20 cellular contexts compared by ENCODE assay signal in genomic region chr1:230072866-230073265, GRCh38. TPM values are rescaled to one million over a fixed set of nuclear protein-coding genes. Genes with fewer than 3 reads are reported as not detected.
DNase-seq lines count a peak whose midpoint lies in the region; ATAC-seq and TF ChIP-seq lines count a peak whose summit lies in the region.
"Had no signal": no experiment of that assay in that cellular context is flagged by ENCODE, and none has a peak within 500 bp of the region (broad histone marks: within the 10 kb centered on the region; RNA-seq: fewer than 3 reads in every experiment).

No MANE protein-coding gene starts in this region.

- H3K4me3 ChIP-seq in PC-3 (ENCODE audit: low read length) (no peak overlapping the region), epithelial cell of esophagus (ENCODE audit: low read length) (no peak overlapping the region), psoas muscle (no peak overlapping the region)
- H3K4me3 ChIP-seq: colonic mucosa had no signal

- intact Hi-C loops in PC-3 (cut with micrococcal nuclease) (loop anchor here (1.0 kb wide), 2 partner anchors 11 to 31 kb away; no protein-coding TSS in a partner anchor), psoas muscle (cut with DNase I) (no loop called here)

- H3K9ac ChIP-seq in PC-3 (ENCODE audit: low read length), result peak overlapping the region; percentile 5
- H3K9ac ChIP-seq: parathyroid adenoma had no signal

- H3K4me1 ChIP-seq in PC-3 (ENCODE audit: insufficient read depth, low read length) (peaks cover 69% of the 10 kb centered on the region), psoas muscle (peaks cover 72% of the 10 kb centered on the region)
- H3K4me1 ChIP-seq: BE2C had no signal

- no peak overlapping the region for H2AFZ ChIP-seq in PC-3 (ENCODE audit: low read length)
- H2AFZ ChIP-seq: parathyroid adenoma had no signal

- H3K27me3 ChIP-seq in PC-3 (ENCODE audit: low read length) (no peaks in the 10 kb centered on the region), psoas muscle (ENCODE audit: insufficient read depth in 3 of 3, low read length in 2 of 3) (no peaks in the 10 kb centered on the region)
- H3K27me3 ChIP-seq: BE2C, colonic mucosa had no signal

- H3K27ac ChIP-seq in PC-3 (ENCODE audit: low read length), result peak overlapping the region; percentile 91
- peak overlapping the region; percentile 91 for H3K27ac ChIP-seq in psoas muscle
- H3K27ac ChIP-seq: colonic mucosa, HL-60, parathyroid adenoma had no signal

- peak overlapping the region; percentile 77 for H3K4me2 ChIP-seq in PC-3 (ENCODE audit: low read length)

- no peak overlapping the region for H3K4me3 Mint-ChIP-seq in activated T-cell treated with anti-CD3 and anti-CD28 coated beads, Interleukin-2, amount 50 U/mL, for 24 hours
- no peak overlapping the region for H3K4me3 Mint-ChIP-seq in activated T-cell treated with anti-CD3 and anti-CD28 coated beads, Interleukin-2, amount 50 U/mL, for 72 hours
- H3K4me3 Mint-ChIP-seq: activated CD4-positive, alpha-beta T cell treated with anti-CD3 and anti-CD28 coated beads for 36 hours; activated naive CD8-positive, alpha-beta T cell treated with anti-CD3 and anti-CD28 coated beads for 36 hours; activated T-helper 1 cell treated with anti-CD3 and anti-CD28 coated beads, Interleukin-12 subunit alpha, Interleukin-12 subunit beta, Interleukin-2, Interleukin-4 antibody, amounts not matched to agents 30 ng/mL and 10 ng/mL and 1 ng/mL, durations not matched to agents 14 hours and 24 hours and 36 hours; natural killer cell had no signal

- no peaks in the 10 kb centered on the region for H3K27me3 Mint-ChIP-seq in activated T-cell treated with anti-CD3 and anti-CD28 coated beads, Interleukin-2, amount 50 U/mL, for 24 hours
- H3K27me3 Mint-ChIP-seq in activated T-cell treated with anti-CD3 and anti-CD28 coated beads, Interleukin-2, amount 50 U/mL, for 72 hours (ENCODE audit: low read depth), result no peaks in the 10 kb centered on the region
- H3K27me3 Mint-ChIP-seq: activated CD4-positive, alpha-beta T cell treated with anti-CD3 and anti-CD28 coated beads for 36 hours; activated naive CD8-positive, alpha-beta T cell treated with anti-CD3 and anti-CD28 coated beads for 36 hours had no signal

- 97 to 100% (median 100%) methylated on average over 1 of the region's 1 CpG for WGBS in psoas muscle, 3 donors

- POLR2A ChIA-PET in PC-3 (lab: Charles Lee; ENCODE audit: unreplicated experiment), result no interaction called here

- H3K79me2 ChIP-seq in PC-3 (ENCODE audit: low read length), result peaks cover 99% of the 10 kb centered on the region

- peaks cover 4% of the 10 kb centered on the region for H3F3A ChIP-seq in PC-3 (ENCODE audit: low read length, unreplicated experiment)

- peaks cover 60% of the 10 kb centered on the region for H4K20me1 ChIP-seq in PC-3 (ENCODE audit: low read length)

- BruUV-seq in PC-3 (replicated peaks; lab: Mats Ljungman, UMichigan), result TSS peak; percentile 31

- no peaks in the 10 kb centered on the region for H3K9me3 ChIP-seq in PC-3 (ENCODE audit: low read length)
- H3K9me3 ChIP-seq in psoas muscle, result no peaks in the 10 kb centered on the region
- H3K9me3 ChIP-seq: BE2C, colonic mucosa had no signal

- peaks cover 17% of the 10 kb centered on the region for H3K36me3 ChIP-seq in PC-3 (ENCODE audit: low read depth, low read length)
- H3K36me3 ChIP-seq in psoas muscle (ENCODE audit: insufficient read depth in 1 of 2, low read depth in 1 of 2), result no peaks in the 10 kb centered on the region
- H3K36me3 ChIP-seq: BE2C, colonic mucosa had no signal

- CTCF ChIA-PET in PC-3 (lab: Charles Lee), result no interaction called here

- H3K9me3 Mint-ChIP-seq in activated T-cell treated with anti-CD3 and anti-CD28 coated beads, Interleukin-2, amount 50 U/mL, for 24 hours, result no peaks in the 10 kb centered on the region
- H3K9me3 Mint-ChIP-seq in activated T-cell treated with anti-CD3 and anti-CD28 coated beads, Interleukin-2, amount 50 U/mL, for 72 hours, result no peaks in the 10 kb centered on the region
- H3K9me3 Mint-ChIP-seq: activated naive CD8-positive, alpha-beta T cell treated with anti-CD3 and anti-CD28 coated beads for 36 hours; activated T-helper 1 cell treated with anti-CD3 and anti-CD28 coated beads, Interleukin-12 subunit alpha, Interleukin-12 subunit beta, Interleukin-2, Interleukin-4 antibody, amounts not matched to agents 30 ng/mL and 10 ng/mL and 1 ng/mL, durations not matched to agents 14 hours and 24 hours and 36 hours; natural killer cell had no signal

- peaks cover 49% of the 10 kb centered on the region for H3K36me3 Mint-ChIP-seq in activated T-cell treated with anti-CD3 and anti-CD28 coated beads, Interleukin-2, amount 50 U/mL, for 24 hours (ENCODE audit: low read depth)
- H3K36me3 Mint-ChIP-seq in activated T-cell treated with anti-CD3 and anti-CD28 coated beads, Interleukin-2, amount 50 U/mL, for 72 hours (ENCODE audit: insufficient read depth in 2 of 2), result peaks cover 3% of the 10 kb centered on the region in 2 donors
- H3K36me3 Mint-ChIP-seq: natural killer cell had no signal

- H3K27ac Mint-ChIP-seq in activated T-cell treated with anti-CD3 and anti-CD28 coated beads, Interleukin-2, amount 50 U/mL, for 24 hours, result peak overlapping the region; percentile 1
- H3K27ac Mint-ChIP-seq in activated T-cell treated with anti-CD3 and anti-CD28 coated beads, Interleukin-2, amount 50 U/mL, for 72 hours, result no peak overlapping the region
- H3K27ac Mint-ChIP-seq: activated CD4-positive, alpha-beta T cell treated with anti-CD3 and anti-CD28 coated beads for 36 hours; activated naive CD8-positive, alpha-beta T cell treated with anti-CD3 and anti-CD28 coated beads for 36 hours had no signal

- no peak for DNase-seq in activated T-cell treated with anti-CD3 and anti-CD28 coated beads, Interleukin-2, amount 50 U/mL, for 24 hours
- DNase-seq in activated T-cell treated with anti-CD3 and anti-CD28 coated beads, Interleukin-2, amount 50 U/mL, for 72 hours, result no peak
- DNase-seq in PC-3 (no peak), epithelial cell of esophagus (ENCODE audit: low read depth) (peak; percentile 34), psoas muscle (no peak), dermis blood vessel endothelial cell (no peak), amygdala (lab: John Stamatoyannopoulos, UW) (no peak), NCI-H2081 (lab: John Stamatoyannopoulos, UW) (no peak)
- DNase-seq: activated naive CD8-positive, alpha-beta T cell treated with anti-CD3 and anti-CD28 coated beads for 36 hours; BE2C; colonic mucosa; left colon; MM.1S; natural killer cell; NCI-H526 treated with DMSO at 0.1 percent for 48 hours; Right ventricle myocardium superior had no signal

- H3K9me2 ChIP-seq in PC-3 (replicated peaks; ENCODE audit: low read length), result no peaks in the 10 kb centered on the region

- ATAC-seq in activated T-cell treated with anti-CD3 and anti-CD28 coated beads, Interleukin-2, amount 50 U/mL, for 72 hours (replicated peaks in 1 of 2), result no peak
- ATAC-seq in PC-3 (peak; percentile 2; the same call in 1 of the 2 replicates), psoas muscle (peak; percentile 3 to 15 (median 6))
- ATAC-seq: left colon, natural killer cell had no signal

- peaks cover 82% of the 10 kb centered on the region for H3K4me1 Mint-ChIP-seq in activated T-cell treated with anti-CD3 and anti-CD28 coated beads, Interleukin-2, amount 50 U/mL, for 24 hours (ENCODE audit: low read depth)
- H3K4me1 Mint-ChIP-seq in activated T-cell treated with anti-CD3 and anti-CD28 coated beads, Interleukin-2, amount 50 U/mL, for 72 hours (ENCODE audit: low read depth), result peaks cover 87% of the 10 kb centered on the region

- TF ChIP-seq CTCF in PC-3 (conservative IDR thresholded peaks at IDR 0.05; ENCODE audit: low read depth, low read length) (no peak), epithelial cell of esophagus (IDR thresholded peaks at IDR 0.05; ENCODE audit: insufficient read depth, low read depth, low read length, missing control alignments) (no peak), psoas muscle (IDR thresholded peaks at IDR 0.05) (no peak)

RNA-seq across cellular contexts. Expression of gene GALNT2, which starts 5.8 kb away (rescaled TPM):
- 10 to 100 TPM; 50.2 to 67.6 TPM for total RNA-seq in activated T-cell treated with anti-CD3 and anti-CD28 coated beads, Interleukin-2, amount 50 U/mL, for 72 hours
- total RNA-seq in PC-3 (2014; rRNA removed), result 182 and 193 TPM in 2 replicates
- total RNA-seq in psoas muscle, result 10 to 100 TPM; 49.4 to 88.7 (median 79.6) TPM
- polyA plus RNA-seq in psoas muscle, result 10 to 100 TPM; 43.7 to 77.0 (median 63.8) TPM
- 49.4 and 90.3 TPM in 2 replicates for total RNA-seq in dermis blood vessel endothelial cell

Comparison
In these comparisons a context has a peak if more than half of its experiments do, and no peak if none do; other contexts are left out.
1. ATAC-seq: peak in PC-3 (single experiment) and psoas muscle (4 of 4); none in activated T-cell treated with anti-CD3 and anti-CD28 coated beads, Interleukin-2, amount 50 U/mL, for 72 hours (0 of 2).